Comparison of ENCODE assay signal across 20 cellular contexts in the genomic region with DNA sequence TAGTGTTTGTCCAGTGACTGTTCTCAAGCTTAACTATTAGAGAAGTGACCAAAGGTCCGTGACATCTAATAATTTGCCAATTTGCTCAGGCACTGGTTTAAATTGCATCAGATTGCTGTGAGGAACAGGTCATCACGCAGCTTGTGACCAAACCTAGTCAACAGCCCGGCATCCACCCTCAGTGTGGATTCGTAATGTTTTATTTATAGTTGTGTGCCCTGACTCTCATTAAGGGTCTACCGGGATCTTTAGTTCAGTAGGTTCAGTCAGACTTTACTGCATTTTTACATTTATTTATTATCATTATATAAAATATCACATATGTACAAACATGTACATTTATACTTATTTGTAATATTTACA. TPM values are rescaled to one million over a fixed set of nuclear protein-coding genes. Genes with fewer than 3 reads are reported as not detected.
"Had no signal": no experiment of that assay in that cellular context is flagged by ENCODE, and none has a peak within 500 bp of the region (broad histone marks: within the 10 kb centered on the region; RNA-seq: fewer than 3 reads in every experiment).

No MANE protein-coding gene starts in this region.

- H3K9me3 ChIP-seq: sigmoid colon, thoracic aorta had no signal

- ATAC-seq: natural killer cell treated with Interleukin-12 subunit alpha and Interleukin-12 subunit beta and Interleukin-15 and Interleukin-18, amount 100 ng/mL, for 72 hours; stimulated activated effector memory CD8-positive, alpha-beta T cell treated with anti-CD3 and anti-CD28 coated beads, Interleukin-12 subunit alpha, Interleukin-12 subunit beta, amount 100 ng/mL, for 72 hours had no signal

- H3K27ac ChIP-seq: sigmoid colon, thoracic aorta had no signal

- H3K27me3 ChIP-seq: sigmoid colon had no signal

- H3K4me3 ChIP-seq: sigmoid colon, thoracic aorta had no signal

- DNase-seq: activated naive CD4-positive, alpha-beta T cell treated with anti-CD3 and anti-CD28 coated beads for 36 hours; activated T-cell treated with anti-CD3 and anti-CD28 coated beads for 4 hours; endodermal cell; erythroblast; hippocampal formation; kidney; nucleus accumbens; sigmoid colon; stimulated activated CD4-positive, alpha-beta T cell treated with anti-CD3 and anti-CD28 coated beads, Interleukin-12 subunit alpha, Interleukin-12 subunit beta, amount 100 ng/mL, for 4 hours; SW 1271 had no signal

- H3K36me3 ChIP-seq: sigmoid colon, thoracic aorta had no signal

RNA-seq across cellular contexts. Expression of a gene that starts 46.4 kb away (rescaled TPM):
- total RNA-seq: activated naive CD4-positive, alpha-beta T cell treated with anti-CD3 and anti-CD28 coated beads for 36 hours; activated T-helper 2 cell treated with anti-CD3 and anti-CD28 coated beads, Interferon-gamma antibody, Interleukin-2, Interleukin-4, amounts not matched to agents 10 μg/mL and 5 μg/mL and 100 μg/mL, durations not matched to agents 14 hours and 24 hours and 36 hours; astrocyte; bronchial epithelial cell; chondrocyte; endodermal cell; lower leg skin; natural killer cell treated with Interleukin-12 subunit alpha and Interleukin-12 subunit beta and Interleukin-15 and Interleukin-18, amount 100 ng/mL, for 72 hours; progenitor cell of endocrine pancreas; ureter had no signal
- polyA plus RNA-seq: sigmoid colon had no signal
